Comparison of ENCODE assay signal across 16 cellular contexts in the genomic region with DNA sequence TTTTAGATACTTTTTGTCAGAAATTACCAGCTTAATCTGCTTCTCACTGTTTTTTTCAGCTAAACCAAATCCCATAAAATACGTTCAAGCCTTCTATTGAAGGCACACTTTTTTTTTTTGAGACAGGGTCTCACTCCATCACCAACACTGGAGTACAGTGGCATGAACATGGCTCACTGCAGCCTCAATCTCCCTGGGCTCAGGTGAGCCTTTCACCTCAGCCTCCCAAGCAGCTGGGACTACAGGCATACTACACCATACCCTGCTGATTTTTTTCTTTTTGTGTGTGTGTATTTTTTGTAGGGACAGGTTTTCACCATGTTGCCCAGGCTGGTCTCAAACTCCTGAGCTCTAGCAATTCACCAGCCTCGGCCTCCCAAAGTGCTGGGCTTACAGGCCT. TPM values are rescaled to one million over a fixed set of nuclear protein-coding genes. Genes with fewer than 3 reads are reported as not detected.
A peak's percentile ranks its signal among the peaks of the same experiment; 100 is the strongest.
DNase-seq lines count a peak whose midpoint lies in the region; ATAC-seq and TF ChIP-seq lines count a peak whose summit lies in the region.
"Had no signal": no experiment of that assay in that cellular context is flagged by ENCODE, and none has a peak within 500 bp of the region (broad histone marks: within the 10 kb centered on the region; RNA-seq: fewer than 3 reads in every experiment).

No MANE protein-coding gene starts in this region.

- H3K9me3 Mint-ChIP-seq in CD14-positive monocyte (no peaks in the 10 kb centered on the region), IgD-negative memory B cell (no peaks in the 10 kb centered on the region)
- H3K9me3 Mint-ChIP-seq in effector memory CD8-positive, alpha-beta T cell, result no peaks in the 10 kb centered on the region

- intact Hi-C loops in CD14-positive monocyte (cut with micrococcal nuclease) (loop anchor here (5.0 kb wide), 2 partner anchors 62 to 103 kb away; partner anchors contain the start of gene MKRN2 (in 1 of the 2)), psoas muscle (cut with DNase I) (loop anchor here in 1 of 2 donors (5.0 kb wide), 1 partner anchor 33 kb away; no protein-coding TSS in a partner anchor), left lung (cut with DNase I) (loop anchor here in 1 of 2 donors (5.0 kb wide), 1 partner anchor 93 kb away; no protein-coding TSS in a partner anchor)

- H3K27ac ChIP-seq in psoas muscle (peak overlapping the region; percentile 99), left lung (no peak overlapping the region)

- no peak overlapping the region for H3K4me3 ChIP-seq in psoas muscle
- H3K4me3 ChIP-seq in left lung, result no peak overlapping the region
- H3K4me3 ChIP-seq: vagina had no signal

- H3K4me1 ChIP-seq in psoas muscle, result peaks cover 62% of the 10 kb centered on the region
- peaks cover 29 to 83% of the 10 kb centered on the region in 2 donors for H3K4me1 ChIP-seq in left lung

- TF ChIP-seq CTCF in CD14-positive monocyte (IDR thresholded peaks at IDR 0.05) (no peak), psoas muscle (IDR thresholded peaks at IDR 0.05) (no peak), left lung (IDR thresholded peaks at IDR 0.05) (no peak)

- H3K27me3 ChIP-seq in psoas muscle (ENCODE audit: insufficient read depth in 3 of 3, low read length in 2 of 3) (no peaks in the 10 kb centered on the region), left lung (no peaks in the 10 kb centered on the region)
- H3K27me3 ChIP-seq: dorsolateral prefrontal cortex, vagina had no signal

- H3K4me1 Mint-ChIP-seq in CD14-positive monocyte (peaks cover 68% of the 10 kb centered on the region), IgD-negative memory B cell (peaks cover 33 to 52% (median 41%) of the 10 kb centered on the region in 3 donors)
- H3K4me1 Mint-ChIP-seq in effector memory CD8-positive, alpha-beta T cell (ENCODE audit: low read depth in 2 of 2), result peaks cover 41 to 63% of the 10 kb centered on the region in 2 donors

- H3K27ac Mint-ChIP-seq in CD14-positive monocyte (peak overlapping the region in 6 of 7 donors; percentile 24 to 78 (median 72)), IgD-negative memory B cell (peak overlapping the region in 2 of 3 donors; percentile 20 to 78)
- H3K27ac Mint-ChIP-seq in effector memory CD8-positive, alpha-beta T cell, result no peak overlapping the region

- no peak for DNase-seq in CD14-positive monocyte (ENCODE audit: low spot score)
- DNase-seq in effector memory CD8-positive, alpha-beta T cell, result no peak
- no peak for DNase-seq in psoas muscle
- DNase-seq in left lung, result no peak
- DNase-seq in NCI-H128 (lab: John Stamatoyannopoulos, UW; ENCODE audit: unreplicated experiment), result no peak
- DNase-seq in stimulated activated CD8-positive, alpha-beta memory T cell treated with anti-CD3 and anti-CD28 coated beads, Interleukin-4, amount 100 ng/mL, for 48 hours, result no peak
- DNase-seq: activated CD4-positive, alpha-beta T cell treated with anti-CD3 and anti-CD28 coated beads for 48 hours; activated naive CD4-positive, alpha-beta T cell treated with Interleukin-2 at 50 U/mL for 16 hours; DMS53; dorsolateral prefrontal cortex; NCI-H345; SHP77 had no signal

- H3K27me3 Mint-ChIP-seq in CD14-positive monocyte (ENCODE audit: low read depth in 3 of 3) (no peaks in the 10 kb centered on the region), IgD-negative memory B cell (no peaks in the 10 kb centered on the region)
- H3K27me3 Mint-ChIP-seq in effector memory CD8-positive, alpha-beta T cell, result no peaks in the 10 kb centered on the region

- WGBS in psoas muscle, 3 donors, result 59 to 79% (median 66%) methylated on average over 2 of the region's 2 CpGs

- H3K36me3 ChIP-seq in psoas muscle (ENCODE audit: insufficient read depth in 1 of 2, low read depth in 1 of 2), result no peaks in the 10 kb centered on the region
- no peaks in the 10 kb centered on the region for H3K36me3 ChIP-seq in left lung
- H3K36me3 ChIP-seq: vagina had no signal

- H3K4me3 Mint-ChIP-seq in CD14-positive monocyte (no peak overlapping the region), IgD-negative memory B cell (peak overlapping the region in 2 of 4 donors; percentile 62 to 65)
- peak overlapping the region; percentile 6 to 29 for H3K4me3 Mint-ChIP-seq in effector memory CD8-positive, alpha-beta T cell

- ATAC-seq in effector memory CD8-positive, alpha-beta T cell (replicated peaks), result no peak
- ATAC-seq in psoas muscle (no peak), left lung (no peak), GM18498 (IDR thresholded peaks at IDR 0.05; ENCODE audit: unreplicated experiment) (no peak)
- ATAC-seq: left lobe of liver had no signal

- no peaks in the 10 kb centered on the region for H3K9me3 ChIP-seq in psoas muscle
- no peaks in the 10 kb centered on the region for H3K9me3 ChIP-seq in left lung
- H3K9me3 ChIP-seq: vagina had no signal

- H3K36me3 Mint-ChIP-seq in CD14-positive monocyte (peaks cover 4 to 8% of the 10 kb centered on the region in 2 donors), IgD-negative memory B cell (peaks cover 6% of the 10 kb centered on the region)
- peaks cover 15% of the 10 kb centered on the region for H3K36me3 Mint-ChIP-seq in effector memory CD8-positive, alpha-beta T cell (ENCODE audit: insufficient read depth)

RNA-seq across cellular contexts. Expression of gene RAF1, which starts 3.7 kb away (rescaled TPM):
- polyA plus RNA-seq in CD14-positive monocyte, result 10 to 100 TPM; 73.0 to 79.5 TPM
- 56.0 TPM for polyA plus RNA-seq in IgD-negative memory B cell
- total RNA-seq in psoas muscle, result 100 to 1,000 TPM; 109 to 221 (median 160) TPM
- polyA plus RNA-seq in psoas muscle, result 100 to 1,000 TPM in 2 of 3 donors, 10 to 100 TPM in 1; 87.2 to 391 (median 132) TPM
- 10 to 100 TPM; 75.8 to 89.9 TPM for total RNA-seq in left lung

Comparison
In these comparisons a context has a peak if more than half of its experiments do, and no peak if none do; other contexts are left out.
1. H3K27ac Mint-ChIP-seq: peak in CD14-positive monocyte (6 of 7) and IgD-negative memory B cell (2 of 3); none in effector memory CD8-positive, alpha-beta T cell (0 of 2).
2. H3K4me3 Mint-ChIP-seq: peak in effector memory CD8-positive, alpha-beta T cell (2 of 2); none in CD14-positive monocyte (0 of 2).